Comparison of ENCODE assay signal across 21 cellular contexts in the genomic region with DNA sequence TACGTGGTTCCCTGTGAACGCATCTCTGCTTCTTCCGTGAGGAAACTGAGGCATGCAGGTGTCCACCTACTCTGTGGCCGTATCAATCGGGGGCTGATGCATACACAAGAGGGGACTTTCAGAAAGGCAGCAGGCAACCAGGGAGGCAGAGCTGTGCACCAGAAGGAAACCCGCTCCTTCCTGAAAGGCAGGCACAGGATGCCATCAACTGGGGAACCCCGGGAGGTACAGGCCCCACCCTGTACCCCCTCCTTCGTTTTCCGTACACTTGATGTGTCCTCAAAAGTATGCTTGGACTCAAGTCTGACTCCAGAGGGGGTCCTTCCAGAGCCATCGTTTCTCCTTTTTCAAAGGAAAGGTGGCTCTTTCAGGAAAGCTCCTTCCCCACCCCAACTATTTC. TPM values are rescaled to one million over a fixed set of nuclear protein-coding genes. Genes with fewer than 3 reads are reported as not detected.
A peak's percentile ranks its signal among the peaks of the same experiment; 100 is the strongest.
DNase-seq lines count a peak whose midpoint lies in the region; ATAC-seq and TF ChIP-seq lines count a peak whose summit lies in the region.
"Had no signal": no experiment of that assay in that cellular context is flagged by ENCODE, and none has a peak within 500 bp of the region (broad histone marks: within the 10 kb centered on the region; RNA-seq: fewer than 3 reads in every experiment).

No MANE protein-coding gene starts in this region.

- no peaks in the 10 kb centered on the region for H3K79me2 ChIP-seq in osteoblast (ENCODE audit: insufficient read depth, low read length)

- H3K4me2 ChIP-seq in osteoblast (ENCODE audit: insufficient read depth, low read length) = no peak overlapping the region

- CTCF ChIA-PET in activated naive CD4-positive, alpha-beta T cell treated with anti-CD3 and anti-CD28 coated beads for 36 hours (lab: Charles Lee) = interaction anchor here (0.5 to 1.4 kb wide), 3 partner anchors 16 to 90 kb away, joined by 4 to 6 read pairs (median 4); no protein-coding TSS in a partner anchor
- CTCF ChIA-PET in activated CD8-positive, alpha-beta T cell treated with anti-CD3 and anti-CD28 coated beads for 36 hours (lab: Charles Lee) = interaction anchor here (2.6 kb wide), 1 partner anchor 16 kb away, joined by 9 read pairs; no protein-coding TSS in a partner anchor

- no peaks in the 10 kb centered on the region for H3K27me3 ChIP-seq in osteoblast (ENCODE audit: insufficient read depth, low read length)
- H3K27me3 ChIP-seq: right atrium auricular region, upper lobe of left lung had no signal

- no peaks in the 10 kb centered on the region for H3K9me3 Mint-ChIP-seq in activated naive CD4-positive, alpha-beta T cell treated with anti-CD3 and anti-CD28 coated beads for 36 hours
- no peaks in the 10 kb centered on the region for H3K9me3 Mint-ChIP-seq in activated naive CD4-positive, alpha-beta T cell treated with anti-CD3 and anti-CD28 coated beads, Interleukin-2, amount 50 U/mL, for 72 hours
- no peaks in the 10 kb centered on the region for H3K9me3 Mint-ChIP-seq in activated CD8-positive, alpha-beta T cell treated with anti-CD3 and anti-CD28 coated beads for 36 hours
- peaks cover 4% of the 10 kb centered on the region for H3K9me3 Mint-ChIP-seq in activated T-cell treated with anti-CD3 and anti-CD28 coated beads, Interleukin-2, amount 50 U/mL, for 4 hours

- no peak overlapping the region for H3K27ac ChIP-seq in osteoblast (ENCODE audit: low read depth, low read length)
- H3K27ac ChIP-seq: right atrium auricular region, upper lobe of left lung had no signal

- H3K4me1 Mint-ChIP-seq in activated naive CD4-positive, alpha-beta T cell treated with anti-CD3 and anti-CD28 coated beads for 36 hours (ENCODE audit: low read depth) = no peaks in the 10 kb centered on the region
- no peaks in the 10 kb centered on the region for H3K4me1 Mint-ChIP-seq in activated CD8-positive, alpha-beta T cell treated with anti-CD3 and anti-CD28 coated beads for 36 hours (ENCODE audit: low read depth)
- no peaks in the 10 kb centered on the region for H3K4me1 Mint-ChIP-seq in activated T-cell treated with anti-CD3 and anti-CD28 coated beads, Interleukin-2, amount 50 U/mL, for 4 hours (ENCODE audit: low read depth)

- no peaks in the 10 kb centered on the region for H3K9me3 ChIP-seq in osteoblast (ENCODE audit: low read depth, low read length)
- H3K9me3 ChIP-seq: right atrium auricular region, upper lobe of left lung had no signal

- H3K36me3 Mint-ChIP-seq in activated naive CD4-positive, alpha-beta T cell treated with anti-CD3 and anti-CD28 coated beads for 36 hours (ENCODE audit: low read depth) = no peaks in the 10 kb centered on the region
- H3K36me3 Mint-ChIP-seq in activated naive CD4-positive, alpha-beta T cell treated with anti-CD3 and anti-CD28 coated beads, Interleukin-2, amount 50 U/mL, for 72 hours = no peaks in the 10 kb centered on the region
- H3K36me3 Mint-ChIP-seq in activated CD8-positive, alpha-beta T cell treated with anti-CD3 and anti-CD28 coated beads for 36 hours (ENCODE audit: low read depth) = no peaks in the 10 kb centered on the region
- H3K36me3 Mint-ChIP-seq in activated T-cell treated with anti-CD3 and anti-CD28 coated beads, Interleukin-2, amount 50 U/mL, for 4 hours (ENCODE audit: insufficient read depth) = no peaks in the 10 kb centered on the region

- POLR2A ChIA-PET in activated CD8-positive, alpha-beta T cell treated with anti-CD3 and anti-CD28 coated beads for 36 hours (lab: Charles Lee) = no interaction called here

- no peaks in the 10 kb centered on the region for H3K36me3 ChIP-seq in osteoblast (ENCODE audit: insufficient read depth, low read length)
- H3K36me3 ChIP-seq: right atrium auricular region, upper lobe of left lung had no signal

- peaks cover 12% of the 10 kb centered on the region for H3K4me1 ChIP-seq in osteoblast (ENCODE audit: insufficient read depth, low read length)
- H3K4me1 ChIP-seq: right atrium auricular region had no signal

- no peak overlapping the region for H2AFZ ChIP-seq in osteoblast (ENCODE audit: low read length)

- no peaks in the 10 kb centered on the region for H3K27me3 Mint-ChIP-seq in activated naive CD4-positive, alpha-beta T cell treated with anti-CD3 and anti-CD28 coated beads for 36 hours (ENCODE audit: low read depth)
- H3K27me3 Mint-ChIP-seq in activated CD8-positive, alpha-beta T cell treated with anti-CD3 and anti-CD28 coated beads for 36 hours = no peaks in the 10 kb centered on the region
- H3K27me3 Mint-ChIP-seq in activated T-cell treated with anti-CD3 and anti-CD28 coated beads, Interleukin-2, amount 50 U/mL, for 4 hours (ENCODE audit: low read depth) = peaks cover 7% of the 10 kb centered on the region

- ATAC-seq in activated naive CD4-positive, alpha-beta T cell treated with anti-CD3 and anti-CD28 coated beads, Interleukin-2, amount 50 U/mL, for 72 hours = no peak
- no peak for ATAC-seq in activated CD8-positive, alpha-beta T cell treated with anti-CD3 and anti-CD28 coated beads for 36 hours
- no peak for ATAC-seq in activated T-cell treated with anti-CD3 and anti-CD28 coated beads, Interleukin-2, amount 50 U/mL, for 4 hours
- ATAC-seq: Right ventricle myocardium inferior had no signal

- H3K4me3 ChIP-seq in osteoblast (ENCODE audit: insufficient read depth, low read length) = no peak overlapping the region
- H3K4me3 ChIP-seq: right atrium auricular region had no signal

- peak; percentile 18 for DNase-seq in activated naive CD4-positive, alpha-beta T cell treated with anti-CD3 and anti-CD28 coated beads for 36 hours
- DNase-seq in activated naive CD4-positive, alpha-beta T cell treated with anti-CD3 and anti-CD28 coated beads, Interleukin-2, amount 50 U/mL, for 72 hours (ENCODE audit: low spot score in 2 of 2) = no peak
- DNase-seq in activated CD8-positive, alpha-beta T cell treated with anti-CD3 and anti-CD28 coated beads for 36 hours = peak; percentile 10
- DNase-seq in osteoblast (ENCODE audit: insufficient read length, low spot score, missing footprints) (peak; percentile 80), EL (no peak), DMS79 treated with DMSO at 0.1 percent for 48 hours (lab: John Stamatoyannopoulos, UW) (no peak)
- DNase-seq in activated T-cell treated with anti-CD3 and anti-CD28 coated beads, Interleukin-2, amount 50 U/mL, for 4 hours = no peak
- DNase-seq: activated CD4-positive, alpha-beta T cell treated with anti-CD3 and anti-CD28 coated beads, Interleukin-2, amount 50 U/mL, for 1 hour; activated CD8-positive, alpha-beta memory T cell treated with anti-CD3 and anti-CD28 coated beads, Interleukin-2, amount 50 U/mL, for 48 hours; glutamatergic neuron; KBM-7; mesendoderm; MV-4-11; NCI-H2171 treated with DMSO at 0.1 percent for 48 hours; NCI-H69; stimulated activated CD4-positive, alpha-beta T cell treated with anti-CD3 and anti-CD28 coated beads, Interleukin-4, amount 100 ng/mL, for 4 hours; SW 1271; upper lobe of left lung had no signal

- no peak overlapping the region for H3K4me3 Mint-ChIP-seq in activated naive CD4-positive, alpha-beta T cell treated with anti-CD3 and anti-CD28 coated beads for 36 hours
- no peak overlapping the region for H3K4me3 Mint-ChIP-seq in activated CD8-positive, alpha-beta T cell treated with anti-CD3 and anti-CD28 coated beads for 36 hours
- no peak overlapping the region for H3K4me3 Mint-ChIP-seq in activated T-cell treated with anti-CD3 and anti-CD28 coated beads, Interleukin-2, amount 50 U/mL, for 4 hours

- intact Hi-C loops in activated naive CD4-positive, alpha-beta T cell treated with anti-CD3 and anti-CD28 coated beads for 36 hours (cut with micrococcal nuclease) = no loop called here
- intact Hi-C loops in activated CD8-positive, alpha-beta T cell treated with anti-CD3 and anti-CD28 coated beads for 36 hours (cut with micrococcal nuclease) = no loop called here

- H4K20me1 ChIP-seq in osteoblast (ENCODE audit: insufficient read depth, low read length) = no peaks in the 10 kb centered on the region

- TF ChIP-seq CTCF in GM12872 (IDR thresholded peaks at IDR 0.05; ENCODE audit: insufficient read depth, low read depth, low read length) = 0 out of 3 replicates have a peak, but pooled peaks have one; percentile 17
- no peak for TF ChIP-seq CTCF in activated CD8-positive, alpha-beta T cell treated with anti-CD3 and anti-CD28 coated beads for 36 hours (IDR thresholded peaks at IDR 0.05)
- no peak for TF ChIP-seq CTCF in osteoblast (IDR thresholded peaks at IDR 0.05; ENCODE audit: extremely low read depth, low read depth, low read length)

- no peak overlapping the region for H3K27ac Mint-ChIP-seq in activated naive CD4-positive, alpha-beta T cell treated with anti-CD3 and anti-CD28 coated beads for 36 hours
- no peak overlapping the region for H3K27ac Mint-ChIP-seq in activated naive CD4-positive, alpha-beta T cell treated with anti-CD3 and anti-CD28 coated beads, Interleukin-2, amount 50 U/mL, for 72 hours
- no peak overlapping the region for H3K27ac Mint-ChIP-seq in activated CD8-positive, alpha-beta T cell treated with anti-CD3 and anti-CD28 coated beads for 36 hours

RNA-seq across cellular contexts. Expression of gene ASB13, which starts 59.5 kb away (rescaled TPM):
- total RNA-seq in activated naive CD4-positive, alpha-beta T cell treated with anti-CD3 and anti-CD28 coated beads for 36 hours = 1 to 10 TPM; 7.0 to 7.2 TPM
- total RNA-seq in activated naive CD4-positive, alpha-beta T cell treated with anti-CD3 and anti-CD28 coated beads, Interleukin-2, amount 50 U/mL, for 72 hours = 10 to 100 TPM in 1 of 2 donors, under 1 TPM in 1; 0.41 to 14.3 TPM
- total RNA-seq in activated CD8-positive, alpha-beta T cell treated with anti-CD3 and anti-CD28 coated beads for 36 hours = 1 to 10 TPM; 8.9 to 9.2 TPM
- 14.8 and 16.2 TPM in 2 replicates for total RNA-seq in osteoblast
- total RNA-seq in activated T-cell treated with anti-CD3 and anti-CD28 coated beads, Interleukin-2, amount 50 U/mL, for 4 hours = 10 to 100 TPM in 1 of 3 donors, 1 to 10 TPM in 2; 7.4 to 15.3 (median 8.0) TPM

Comparison
In these comparisons a context has a peak if more than half of its experiments do, and no peak if none do; other contexts are left out.
1. DNase-seq: peak in activated naive CD4-positive, alpha-beta T cell treated with anti-CD3 and anti-CD28 coated beads for 36 hours (single experiment), activated CD8-positive, alpha-beta T cell treated with anti-CD3 and anti-CD28 coated beads for 36 hours (single experiment) and osteoblast (single experiment); none in activated naive CD4-positive, alpha-beta T cell treated with anti-CD3 and anti-CD28 coated beads, Interleukin-2, amount 50 U/mL, for 72 hours (0 of 2), EL (single experiment), DMS79 treated with DMSO at 0.1 percent for 48 hours (single experiment) and activated T-cell treated with anti-CD3 and anti-CD28 coated beads, Interleukin-2, amount 50 U/mL, for 4 hours (single experiment).